Comparison of ENCODE assay signal across 8 cellular contexts in the genomic region with DNA sequence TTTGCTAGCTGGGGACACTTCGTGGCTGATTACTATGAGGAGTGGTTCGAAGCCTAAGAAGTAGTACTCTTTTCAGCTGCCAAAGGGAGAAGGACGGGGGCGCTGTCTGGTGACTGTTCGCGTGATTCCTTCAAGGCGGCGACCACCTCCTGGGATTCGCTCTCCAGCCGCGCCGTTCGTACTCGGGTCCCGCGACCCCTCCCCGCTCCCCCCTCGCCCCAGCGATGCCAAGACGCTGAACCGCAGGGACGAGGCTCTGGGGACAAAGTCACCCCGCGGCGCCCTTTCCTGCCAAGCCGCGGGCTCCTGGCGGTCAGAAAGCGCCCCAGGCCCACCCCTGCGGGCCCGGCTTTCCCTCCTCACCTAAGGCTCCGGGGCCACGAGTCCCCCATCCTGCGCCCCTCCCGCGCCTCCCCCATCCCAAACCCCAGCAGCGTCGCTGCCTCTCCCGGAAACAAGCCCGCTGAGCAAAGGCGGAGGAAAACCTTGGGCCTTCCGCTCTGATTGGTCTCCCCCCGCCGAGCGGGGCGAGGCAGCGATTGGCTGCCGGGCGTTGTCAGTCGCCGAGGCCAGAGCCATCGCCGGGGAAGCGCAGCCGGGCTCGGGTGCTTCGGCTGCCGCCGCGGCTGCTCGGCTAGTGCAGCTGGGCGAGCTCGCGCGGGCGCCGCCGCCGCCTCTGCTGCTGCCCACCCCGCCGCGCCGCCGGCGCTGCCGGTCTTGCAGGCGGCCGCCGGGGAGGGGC. TPM values are rescaled to one million over a fixed set of nuclear protein-coding genes. Genes with fewer than 3 reads are reported as not detected.
DNase-seq lines count a peak whose midpoint lies in the region; ATAC-seq and TF ChIP-seq lines count a peak whose summit lies in the region.

TSS of gene B3GALT1 (plus strand) at position 572 of the 742 bp plus-strand sequence.

- no peaks in the 10 kb centered on the region for H3K9me3 Mint-ChIP-seq in osteocyte (ENCODE audit: unreplicated experiment)

- peaks cover 16% of the 10 kb centered on the region for H3K4me1 Mint-ChIP-seq in osteocyte (ENCODE audit: unreplicated experiment)

- no peaks in the 10 kb centered on the region for H3K36me3 Mint-ChIP-seq in osteocyte (ENCODE audit: unreplicated experiment)

- no peak for TF ChIP-seq RAD21 in HCT116 (IDR thresholded peaks at IDR 0.05; ENCODE audit: low read depth)

- H3K4me3 Mint-ChIP-seq in osteocyte (ENCODE audit: unreplicated experiment), result peak within 1 kb of the TSS; percentile 87

- peak within 1 kb of the TSS; percentile 69 for H3K27ac Mint-ChIP-seq in osteocyte (ENCODE audit: unreplicated experiment)

- H3K4me2 ChIP-seq in HCT116 (ENCODE audit: low read length), result peak within 1 kb of the TSS; percentile 85

- ATAC-seq in HCT116 (peak; percentile 97), heart left ventricle (peak; percentile 94 to 100 (median 98))

- peak within 1 kb of the TSS; percentile 25; the same call in 1 of the 2 replicates for H3K9ac ChIP-seq in HCT116 (ENCODE audit: low read length)

- H3K4me1 ChIP-seq in HCT116 (ENCODE audit: control insufficient read depth in 1 of 2, insufficient read depth in 2 of 2, low read length in 2 of 2) (peaks cover 0 to 12% of the 10 kb centered on the region in 2 experiments; a peak in 1 of 4 replicates), SJSA1 (replicated peaks) (peaks cover 15% of the 10 kb centered on the region), heart left ventricle (peaks cover 0 to 23% (median 14%) of the 10 kb centered on the region in 12 donors), vagina (peaks cover 15% of the 10 kb centered on the region)

- peak within 1 kb of the TSS; percentile 77 for H2AFZ ChIP-seq in HCT116 (ENCODE audit: low read depth, low read length, poor library complexity, severe bottlenecking)

- WGBS in heart left ventricle, 4 donors, result 0 to 2% (median 1%) methylated on average over 29 to 79 of the region's 79 CpGs

- no peaks in the 10 kb centered on the region for H3K79me2 ChIP-seq in HCT116 (ENCODE audit: insufficient read depth, low read length)

- POLR2A ChIA-PET in HCT116 (lab: Charles Lee), result no interaction called here

- RAD21 ChIA-PET in HCT116 (lab: Charles Lee; ENCODE audit: low non-redundant PET in 1 of 2, low total read pairs in 2 of 2, uncharacterized antibody in 2 of 2, unreplicated experiment in 2 of 2), result no interaction called here

- TF ChIP-seq CTCF in GM12864 (IDR thresholded peaks at IDR 0.05; ENCODE audit: low read depth, low read length, missing control alignments) (peak; percentile 24), HCT116 (IDR thresholded peaks at IDR 0.05 in 2 of 3, conservative IDR thresholded peaks at IDR 0.05 in 1 of 3; ENCODE audit: borderline replicate concordance in 1 of 3, insufficient read depth in 1 of 3, low read depth in 2 of 3, low read length in 2 of 3) (peak in 2 of 3 experiments; percentile 8 to 39; a peak in 2 of 6 replicates), heart left ventricle (IDR thresholded peaks at IDR 0.05) (peak in 8 of 12 donors; percentile 8 to 54 (median 32)), osteocyte (IDR thresholded peaks at IDR 0.05) (peak; percentile 66), vagina (IDR thresholded peaks at IDR 0.05) (no peak)

- H3K27ac ChIP-seq in HCT116 (ENCODE audit: low read depth, low read length) (no peak within 1 kb of the TSS), SJSA1 (no peak within 1 kb of the TSS), heart left ventricle (peak within 1 kb of the TSS; percentile 50 to 88 (median 80)), vagina (peak within 1 kb of the TSS; percentile 85)

- TF ChIP-seq POLR2A in HCT116 (IDR thresholded peaks at IDR 0.05; ENCODE audit: borderline replicate concordance, extremely low read depth, insufficient read depth, insufficient read length), result no peak
- peak in 1 of 2 donors; percentile 41 for TF ChIP-seq POLR2A in heart left ventricle (IDR thresholded peaks at IDR 0.05)
- TF ChIP-seq POLR2A in vagina (IDR thresholded peaks at IDR 0.05), result peak in 1 of 2 donors; percentile 38

- DNase-seq in GM12864 (ENCODE audit: low read depth) (peak; percentile 25), HCT116 (ENCODE audit: low read depth, low spot score) (peak; percentile 52), LoVo (ENCODE audit: low spot score) (peak; percentile 88), SJSA1 (ENCODE audit: low read depth in 1 of 2, low spot score in 2 of 2) (peak; percentile 70 to 85), amniotic stem cell (lab: John Stamatoyannopoulos, UW) (peak; percentile 86), heart left ventricle (peak; percentile 83 to 91 (median 89)), osteocyte (ENCODE audit: extremely low spot score, unreplicated experiment) (peak; percentile 97), vagina (ENCODE audit: extremely low spot score in 2 of 2) (peak in 1 of 2 donors; percentile 90)

- H3K36me3 ChIP-seq in HCT116 (ENCODE audit: control insufficient read depth in 1 of 2, insufficient read depth in 2 of 2, low read length in 2 of 2) (no peaks in the 10 kb centered on the region), SJSA1 (peaks cover 3% of the 10 kb centered on the region; the same call in 1 of the 2 replicates), heart left ventricle (no peaks in the 10 kb centered on the region), vagina (no peaks in the 10 kb centered on the region)

- no peaks in the 10 kb centered on the region for H3K9me3 ChIP-seq in HCT116 (ENCODE audit: control insufficient read depth in 1 of 2, insufficient read depth in 1 of 2, low read depth in 1 of 2, low read length in 2 of 2)
- H3K9me3 ChIP-seq in SJSA1 (replicated peaks), result no peaks in the 10 kb centered on the region
- H3K9me3 ChIP-seq in heart left ventricle, result no peaks in the 10 kb centered on the region
- no peaks in the 10 kb centered on the region for H3K9me3 ChIP-seq in vagina

- H3K4me3 ChIP-seq in GM12864 (ENCODE audit: low read depth, low read length), result peak within 1 kb of the TSS; percentile 61
- H3K4me3 ChIP-seq in HCT116 (replicated peaks in 1 of 2; ENCODE audit: low read depth in 1 of 2, low read length in 2 of 2), result peak within 1 kb of the TSS; percentile 47 to 59
- H3K4me3 ChIP-seq in SJSA1, result peak within 1 kb of the TSS; percentile 45
- H3K4me3 ChIP-seq in heart left ventricle, result peak within 1 kb of the TSS; percentile 50 to 87 (median 72)
- H3K4me3 ChIP-seq in vagina, result peak within 1 kb of the TSS; percentile 59 to 84

- H3K9me2 ChIP-seq in HCT116 (ENCODE audit: insufficient read depth), result no peaks in the 10 kb centered on the region

- H3K27me3 ChIP-seq in HCT116 (ENCODE audit: insufficient read depth, low read length), result peaks cover 6% of the 10 kb centered on the region; the same call in 1 of the 2 replicates
- H3K27me3 ChIP-seq in SJSA1 (replicated peaks), result peaks cover 45% of the 10 kb centered on the region
- peaks cover 7 to 63% (median 31%) of the 10 kb centered on the region in 9 donors for H3K27me3 ChIP-seq in heart left ventricle
- H3K27me3 ChIP-seq in vagina, result no peaks in the 10 kb centered on the region

- CTCF ChIA-PET in HCT116 (lab: Charles Lee), result no interaction called here

- BruUV-seq in HCT116 (replicated peaks; lab: Mats Ljungman, UMichigan), result no TSS peak

- no peaks in the 10 kb centered on the region for H4K20me1 ChIP-seq in HCT116 (ENCODE audit: insufficient read depth)

- intact Hi-C loops in HCT116 (cut with micrococcal nuclease) (no loop called here), heart left ventricle (cut with DNase I) (no loop called here), vagina (cut with DNase I) (loop anchor here (10.0 kb wide), 1 partner anchor 1338 kb away; the partner anchor contains the start of gene TTC21B)

- peaks cover 47% of the 10 kb centered on the region for H3K27me3 Mint-ChIP-seq in osteocyte (ENCODE audit: unreplicated experiment)

TF ChIP-seq in HCT116, 20 proteins besides CTCF, POLR2A, EP300 and RAD21 (continues in another document):
- TF ChIP-seq SRF (IDR thresholded peaks at IDR 0.05; ENCODE audit: low read depth), result no peak
- TF ChIP-seq, protein P1, sequence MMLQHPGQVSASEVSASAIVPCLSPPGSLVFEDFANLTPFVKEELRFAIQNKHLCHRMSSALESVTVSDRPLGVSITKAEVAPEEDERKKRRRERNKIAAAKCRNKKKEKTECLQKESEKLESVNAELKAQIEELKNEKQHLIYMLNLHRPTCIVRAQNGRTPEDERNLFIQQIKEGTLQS (IDR thresholded peaks at IDR 0.05), result no peak
- no peak for TF ChIP-seq FOSL1 (IDR thresholded peaks at IDR 0.05; ENCODE audit: low read depth)
- TF ChIP-seq EGR1 (IDR thresholded peaks at IDR 0.05; ENCODE audit: low read depth), result no peak
- no peak for TF ChIP-seq ZNF274 (IDR thresholded peaks at IDR 0.05; ENCODE audit: low read depth, low read length)
- TF ChIP-seq EZH2phosphoT487 (IDR thresholded peaks at IDR 0.05; ENCODE audit: borderline replicate concordance), result no peak
- TF ChIP-seq SP1 (IDR thresholded peaks at IDR 0.05; ENCODE audit: low read depth), result peak; percentile 47; the same call in 1 of the 2 replicates
- no peak for TF ChIP-seq ZFX (IDR thresholded peaks at IDR 0.05)

RNA-seq across cellular contexts. Expression of gene B3GALT1, which starts in this region (rescaled TPM):
- total RNA-seq in HCT116 (2021; ENCODE audit: unreplicated experiment), result 0.30 TPM
- 0.04 and 0.05 TPM in 2 replicates for polyA plus RNA-seq in HCT116 (2012)
- total RNA-seq in SJSA1 (2014; rRNA removed; shearing (Covaris generic)), result not detected in 2 replicates
- under 1 TPM in 5 of 9 donors, not detected in 4; 0.07 to 0.12 (median 0.09) TPM for total RNA-seq in heart left ventricle
- polyA plus RNA-seq in heart left ventricle, result under 1 TPM in 1 of 2 donors, not detected in 1; 0.03 TPM
- total RNA-seq in osteocyte, result 2.0 and 2.1 TPM in 2 replicates
- total RNA-seq in vagina, result 0.25 TPM

Comparison
In these comparisons a context has a peak if more than half of its experiments do, and no peak if none do; other contexts are left out.
1. Peak in DNase-seq, ATAC-seq, H3K4me3 ChIP-seq, H3K9ac ChIP-seq and H3K4me2 ChIP-seq in HCT116; RNA of the gene not detected or under 1 TPM.
2. Peak in DNase-seq and H3K4me3 ChIP-seq in SJSA1; RNA of the gene not detected or under 1 TPM.
3. Peak in DNase-seq, ATAC-seq, H3K4me3 ChIP-seq and H3K27ac ChIP-seq in heart left ventricle; RNA of the gene not detected or under 1 TPM.
4. CTCF ChIP-seq: peak in GM12864 (single experiment), HCT116 (2 of 3), heart left ventricle (8 of 12) and osteocyte (single experiment); none in vagina (0 of 3).
5. Peak in every context shown above with its lines, with median percentiles within 50 percentile points of each other: H3K4me3 ChIP-seq.